Comparison of ENCODE assay signal across 15 cellular contexts in genomic region chr13:77752512-77753069, GRCh38. TPM values are rescaled to one million over a fixed set of nuclear protein-coding genes. Genes with fewer than 3 reads are reported as not detected.
DNase-seq lines count a peak whose midpoint lies in the region; ATAC-seq and TF ChIP-seq lines count a peak whose summit lies in the region.
"Had no signal": no experiment of that assay in that cellular context is flagged by ENCODE, and none has a peak within 500 bp of the region (broad histone marks: within the 10 kb centered on the region; RNA-seq: fewer than 3 reads in every experiment).

No MANE protein-coding gene starts in this region.

- H3K4me1 ChIP-seq in H9 (ENCODE audit: insufficient read depth, low read length) (no peaks in the 10 kb centered on the region; the same call in 1 of the 2 replicates), sigmoid colon (no peaks in the 10 kb centered on the region)
- H3K4me1 ChIP-seq: Caco-2, SJSA1 had no signal

- DNase-seq in H9 = no peak
- DNase-seq in NCI-H69 (lab: John Stamatoyannopoulos, UW) = peak; percentile 8
- no peak for DNase-seq in dorsolateral prefrontal cortex
- no peak for DNase-seq in activated CD4-positive, alpha-beta T cell treated with anti-CD3 and anti-CD28 coated beads for 4 hours
- DNase-seq in sigmoid colon = no peak
- DNase-seq in NCI-H1417 (lab: John Stamatoyannopoulos, UW) = no peak
- DNase-seq: NCI-H1436 treated with DMSO at 0.1 percent for 48 hours; NK-92 treated with Interleukin-12 subunit alpha and Interleukin-12 subunit beta, amount 100 ng/mL, for 24 hours had no signal

- no peak overlapping the region for H3K4me2 ChIP-seq in H9 (ENCODE audit: insufficient read depth, insufficient read length, low read length)

- H2BK12ac ChIP-seq in H9 (ENCODE audit: insufficient read length, low read depth, low read length) = peak overlapping the region; percentile 20

- no peak overlapping the region for H4K5ac ChIP-seq in H9 (ENCODE audit: insufficient read length, low read depth, low read length)

- H3K36me3 Mint-ChIP-seq in H9 (ENCODE audit: insufficient read depth in 1 of 3, low read depth in 3 of 3) = peaks cover 16 to 35% (median 28%) of the 10 kb centered on the region in 3 experiments

- no peak overlapping the region for H2AFZ ChIP-seq in H9 (ENCODE audit: low read length)

- H2BK5ac ChIP-seq in H9 (ENCODE audit: insufficient read length, low read length) = no peak overlapping the region

- intact Hi-C loops in dorsolateral prefrontal cortex (cut with DNase I) (loop anchor here (5.0 to 10.0 kb wide), 3 partner anchors 155 to 258 kb away; no protein-coding TSS in a partner anchor), sigmoid colon (cut with DNase I) (loop anchor here (5.0 to 10.0 kb wide), 3 partner anchors 55 to 258 kb away; partner anchors contain the start of gene SLAIN1)

- peaks cover 2% of the 10 kb centered on the region for H3K79me1 ChIP-seq in H9 (ENCODE audit: insufficient read depth, low read depth, low read length, poor library complexity, severe bottlenecking)

- no peaks in the 10 kb centered on the region; a peak in 1 of 5 replicates for H3K9me3 Mint-ChIP-seq in H9
- H3K9me3 Mint-ChIP-seq: CD8-positive, alpha-beta T cell had no signal

- H4K8ac ChIP-seq in H9 (replicated peaks; ENCODE audit: insufficient read length, low read depth, low read length) = no peak overlapping the region

- no peaks in the 10 kb centered on the region for H3K27me3 ChIP-seq in H9 (ENCODE audit: insufficient read depth, low read length)
- H3K27me3 ChIP-seq in dorsolateral prefrontal cortex = no peaks in the 10 kb centered on the region
- no peaks in the 10 kb centered on the region for H3K27me3 ChIP-seq in sigmoid colon

- H3K4me1 Mint-ChIP-seq in H9 = peaks cover 6 to 10% of the 10 kb centered on the region in 2 experiments
- H3K4me1 Mint-ChIP-seq: B cell had no signal

- no peak overlapping the region for H3K4me3 Mint-ChIP-seq in H9
- H3K4me3 Mint-ChIP-seq: B cell; CD8-positive, alpha-beta T cell had no signal

- H3K23ac ChIP-seq in H9 (ENCODE audit: insufficient read length, low read depth, low read length) = no peak overlapping the region

- H3K27ac ChIP-seq in H9 (ENCODE audit: insufficient read length, low read depth, low read length) (no peak overlapping the region), dorsolateral prefrontal cortex (peak overlapping the region in 50 of 59 donors; percentile 6 to 98 (median 62)), sigmoid colon (no peak overlapping the region)
- H3K27ac ChIP-seq: C4-2B, SJSA1 had no signal

- no peak overlapping the region for H2BK120ac ChIP-seq in H9 (ENCODE audit: low read depth, low read length, poor library complexity, severe bottlenecking)

- TF ChIP-seq CTCF in H9 (conservative IDR thresholded peaks at IDR 0.05) (no peak), dorsolateral prefrontal cortex (IDR thresholded peaks at IDR 0.05 in 54 of 56, conservative IDR thresholded peaks at IDR 0.05 in 2 of 56; ENCODE audit: low read depth in 1 of 56, partially characterized antibody in 56 of 56) (no peak), sigmoid colon (IDR thresholded peaks at IDR 0.05) (no peak)

- no peak overlapping the region for H2AK5ac ChIP-seq in H9 (ENCODE audit: insufficient read length, low read length)

- no peaks in the 10 kb centered on the region for H3K79me2 ChIP-seq in H9 (ENCODE audit: insufficient read depth, low read length)

- peaks cover 0 to under 1% (median 0%) of the 10 kb centered on the region in 4 donors for H3K36me3 ChIP-seq in sigmoid colon
- H3K36me3 ChIP-seq: SJSA1 had no signal

- H3K56ac ChIP-seq in H9 (ENCODE audit: insufficient read length, low read depth, low read length) = no peak overlapping the region

- no peak for TF ChIP-seq EP300 in sigmoid colon (IDR thresholded peaks at IDR 0.05)

- no peak for TF ChIP-seq POLR2A in sigmoid colon (IDR thresholded peaks at IDR 0.05)

- no peaks in the 10 kb centered on the region for H3K23me2 ChIP-seq in H9 (ENCODE audit: insufficient read length, low read depth, low read length, poor library complexity, severe bottlenecking)

- no peak for ATAC-seq in esophagus mucosa

- H2BK15ac ChIP-seq in H9 (ENCODE audit: low read depth, low read length) = no peak overlapping the region

- no peak overlapping the region for H2BK20ac ChIP-seq in H9 (ENCODE audit: low read depth, low read length, poor library complexity, severe bottlenecking)

- no peak overlapping the region for H3K14ac ChIP-seq in H9 (ENCODE audit: insufficient read depth, low read length)

- no peak overlapping the region for H3K9ac ChIP-seq in H9 (ENCODE audit: extremely low read depth, insufficient read length, low read length)

- H3K27ac Mint-ChIP-seq in H9 = no peak overlapping the region; a peak in 1 of 7 replicates
- H3K27ac Mint-ChIP-seq: B cell; CD8-positive, alpha-beta T cell had no signal

- H4K20me1 ChIP-seq in H9 (ENCODE audit: control insufficient read depth, insufficient read depth, insufficient read length) = no peaks in the 10 kb centered on the region

- H3K9me3 ChIP-seq in H9 (ENCODE audit: control insufficient read depth, low read depth, low read length) = no peaks in the 10 kb centered on the region
- H3K9me3 ChIP-seq in sigmoid colon = no peaks in the 10 kb centered on the region
- H3K9me3 ChIP-seq: Caco-2, SJSA1 had no signal

- no peak overlapping the region for H3K18ac ChIP-seq in H9 (ENCODE audit: insufficient read length, low read depth, low read length)

- H3K4ac ChIP-seq in H9 (ENCODE audit: low read depth, low read length) = no peak overlapping the region

- H3T11ph ChIP-seq in H9 (ENCODE audit: low read length) = no peak overlapping the region

- H3K27me3 Mint-ChIP-seq in H9 (ENCODE audit: low read depth) = no peaks in the 10 kb centered on the region
- H3K27me3 Mint-ChIP-seq: B cell had no signal

- H3K4me3 ChIP-seq in dorsolateral prefrontal cortex = peak overlapping the region in 24 of 59 donors; percentile 2 to 69 (median 21)
- no peak overlapping the region for H3K4me3 ChIP-seq in sigmoid colon
- H3K4me3 ChIP-seq: K562, SJSA1 had no signal

- no peak overlapping the region for H4K91ac ChIP-seq in H9 (ENCODE audit: insufficient read length, low read depth, low read length)

- WGBS in H9 (ENCODE audit: extremely low coverage, insufficient read length, low lambda C conversion rate) = no CpG with 5 or more reads among the region's 5 CpGs
- 74 to 92% methylated on average over 5 of the region's 5 CpGs for WGBS in sigmoid colon, 2 donors

RNA-seq across cellular contexts. Expression of gene SLAIN1, which starts 55.1 kb away (rescaled TPM):
- total RNA-seq in H9 (2021) = 23.2 and 23.4 TPM in 2 replicates
- total RNA-seq in dorsolateral prefrontal cortex = 100 to 1,000 TPM; 103 to 777 (median 227) TPM
- 10 to 100 TPM in 3 of 4 donors, 1 to 10 TPM in 1; 6.5 to 19.3 (median 13.0) TPM for total RNA-seq in sigmoid colon
- 1 to 10 TPM in 2 of 3 donors, under 1 TPM in 1; 0.69 to 4.9 (median 2.4) TPM for polyA plus RNA-seq in sigmoid colon
- 0.32 TPM for total RNA-seq in esophagus mucosa
- total RNA-seq: SJSA1 had no signal

Comparison
In these comparisons a context has a peak if more than half of its experiments do, and no peak if none do; other contexts are left out.
1. H3K27ac ChIP-seq: peak in dorsolateral prefrontal cortex (50 of 59); none in H9 (single experiment) and sigmoid colon (0 of 4).